Comparison of ENCODE assay signal across 8 cellular contexts in genomic region chr2:219219113-219219696, GRCh38. TPM values are rescaled to one million over a fixed set of nuclear protein-coding genes. Genes with fewer than 3 reads are reported as not detected.
DNase-seq lines count a peak whose midpoint lies in the region; ATAC-seq and TF ChIP-seq lines count a peak whose summit lies in the region.

No MANE protein-coding gene starts in this region.

- peak overlapping the region; percentile 36 for H3K27ac ChIP-seq in endodermal cell (ENCODE audit: low read depth, low read length)

- H3K4me3 ChIP-seq in NT2/D1 (ENCODE audit: insufficient read length, low read depth), result peak overlapping the region; percentile 70
- peak overlapping the region; percentile 84 for H3K4me3 ChIP-seq in endodermal cell (ENCODE audit: low read length)
- peak overlapping the region; percentile 55 for H3K4me3 ChIP-seq in neuron (ENCODE audit: low read length)

- peak overlapping the region in 2 of 7 donors; percentile 41 to 76 for H3K27ac Mint-ChIP-seq in CD14-positive monocyte
- H3K27ac Mint-ChIP-seq in endodermal cell, result peak overlapping the region; percentile 92

- no peaks in the 10 kb centered on the region for H3K27me3 ChIP-seq in NT2/D1 (ENCODE audit: insufficient read depth, insufficient read length)
- H3K27me3 ChIP-seq in endodermal cell (ENCODE audit: control insufficient read depth, insufficient read depth, low read length, poor library complexity, severe bottlenecking), result no peaks in the 10 kb centered on the region
- no peaks in the 10 kb centered on the region for H3K27me3 ChIP-seq in neuron (ENCODE audit: insufficient read depth, low read length)

- intact Hi-C loops in CD14-positive monocyte (cut with micrococcal nuclease), result loop anchor here (5.0 kb wide), 2 partner anchors 33 to 42 kb away; partner anchors contain the start of genes TUBA4A (in 2 of the 2), TUBA4B (in 2 of the 2), CNPPD1 (in 1 of the 2) and RETREG2 (in 1 of the 2)

- H3K9ac ChIP-seq in NT2/D1 (ENCODE audit: insufficient read length, low read depth), result peak overlapping the region; percentile 43
- H3K9ac ChIP-seq in endodermal cell (ENCODE audit: extremely low read depth, low read length, poor library complexity, severe bottlenecking), result no peak overlapping the region

- H3K9me3 Mint-ChIP-seq in CD14-positive monocyte (peaks cover 0 to 19% (median 10%) of the 10 kb centered on the region in 7 donors), endodermal cell (no peaks in the 10 kb centered on the region)

- H3K36me3 ChIP-seq in NT2/D1 (ENCODE audit: insufficient read depth, insufficient read length, low read length), result peaks cover 78% of the 10 kb centered on the region
- peaks cover 47% of the 10 kb centered on the region for H3K36me3 ChIP-seq in endodermal cell (ENCODE audit: control insufficient read depth, insufficient read depth, low read length)
- H3K36me3 ChIP-seq in neuron (ENCODE audit: insufficient read depth, low read length), result peaks cover 42% of the 10 kb centered on the region

- no peak overlapping the region for H2AFZ ChIP-seq in neuron (ENCODE audit: low read depth, low read length)

- peaks cover 10% of the 10 kb centered on the region for H3K4me1 ChIP-seq in NT2/D1 (ENCODE audit: insufficient read depth, insufficient read length)
- no peaks in the 10 kb centered on the region for H3K4me1 ChIP-seq in endodermal cell (ENCODE audit: control insufficient read depth, insufficient read depth, low read length)
- peaks cover 19% of the 10 kb centered on the region for H3K4me1 ChIP-seq in neuron (ENCODE audit: insufficient read depth, low read length)

- no peak for DNase-seq in CD14-positive monocyte (ENCODE audit: low spot score)
- no peak for DNase-seq in NT2/D1 (ENCODE audit: low read depth, low spot score)
- peak; percentile 82 for DNase-seq in endodermal cell
- DNase-seq in NCI-H2196 treated with DMSO at 0.1 percent for 48 hours (lab: John Stamatoyannopoulos, UW; ENCODE audit: unreplicated experiment), result no peak
- no peak for DNase-seq in NK-92 (lab: John Stamatoyannopoulos, UW; ENCODE audit: unreplicated experiment)
- DNase-seq in NCI-H446 (lab: John Stamatoyannopoulos, UW), result no peak

- peaks cover 48 to 64% (median 49%) of the 10 kb centered on the region in 3 donors for H3K27me3 Mint-ChIP-seq in CD14-positive monocyte (ENCODE audit: low read depth in 3 of 3)
- no peaks in the 10 kb centered on the region for H3K27me3 Mint-ChIP-seq in endodermal cell (ENCODE audit: insufficient read depth)

- 46 to 64% methylated on average over 29 to 33 of the region's 33 CpGs for WGBS in endodermal cell (ENCODE audit: insufficient coverage in 1 of 2, insufficient read length in 1 of 2), 2 experiments

- H3K9me3 ChIP-seq in NT2/D1 (ENCODE audit: insufficient read depth, low read length), result no peaks in the 10 kb centered on the region
- no peaks in the 10 kb centered on the region for H3K9me3 ChIP-seq in endodermal cell (ENCODE audit: control insufficient read depth, low read length)
- H3K9me3 ChIP-seq in neuron (ENCODE audit: low read length), result no peaks in the 10 kb centered on the region

- no peak for TF ChIP-seq CTCF in CD14-positive monocyte (IDR thresholded peaks at IDR 0.05)
- peak; percentile 17 for TF ChIP-seq CTCF in endodermal cell (conservative IDR thresholded peaks at IDR 0.05)

- H3K36me3 Mint-ChIP-seq in CD14-positive monocyte, result peaks cover 57 to 64% of the 10 kb centered on the region in 2 donors
- H3K36me3 Mint-ChIP-seq in endodermal cell (ENCODE audit: low read depth), result peaks cover 52% of the 10 kb centered on the region

- no peak for ATAC-seq in GM18873 (IDR thresholded peaks at IDR 0.05; ENCODE audit: low FRiP score, unreplicated experiment)

- peaks cover 33% of the 10 kb centered on the region for H3K4me1 Mint-ChIP-seq in CD14-positive monocyte
- peaks cover 17% of the 10 kb centered on the region for H3K4me1 Mint-ChIP-seq in endodermal cell

- peak overlapping the region; percentile 69 to 83 for H3K4me3 Mint-ChIP-seq in CD14-positive monocyte
- H3K4me3 Mint-ChIP-seq in endodermal cell, result peak overlapping the region; percentile 75

RNA-seq across cellular contexts. Expression of gene ABCB6, which starts 0.4 kb away (rescaled TPM):
- polyA plus RNA-seq in CD14-positive monocyte, result under 1 TPM; 0.28 to 0.58 TPM
- 10 to 100 TPM; 39.1 to 76.0 TPM for total RNA-seq in endodermal cell
- 24.3 TPM for polyA plus RNA-seq in endodermal cell (2013, experiment 1 of 2)
- 26.9 TPM for polyA plus RNA-seq in endodermal cell (2013, experiment 2 of 2)

RNA-seq across cellular contexts. Expression of gene ATG9A, which starts 10.2 kb away (rescaled TPM):
- 10 to 100 TPM; 24.7 to 26.3 TPM for polyA plus RNA-seq in CD14-positive monocyte
- total RNA-seq in endodermal cell, result 10 to 100 TPM; 45.4 to 45.7 TPM
- polyA plus RNA-seq in endodermal cell (2013, experiment 1 of 2), result 47.0 TPM
- 39.7 TPM for polyA plus RNA-seq in endodermal cell (2013, experiment 2 of 2)

RNA-seq across cellular contexts. Expression of gene ANKZF1, which starts 10.4 kb away (rescaled TPM):
- 10 to 100 TPM in 1 of 2 donors, 1 to 10 TPM in 1; 7.6 to 10.4 TPM for polyA plus RNA-seq in CD14-positive monocyte
- 10 to 100 TPM; 50.9 to 56.3 TPM for total RNA-seq in endodermal cell
- polyA plus RNA-seq in endodermal cell (2013, experiment 1 of 2), result 54.8 TPM
- polyA plus RNA-seq in endodermal cell (2013, experiment 2 of 2), result 44.5 TPM

RNA-seq across cellular contexts. Expression of gene ZFAND2B, which starts 12.6 kb away (rescaled TPM):
- polyA plus RNA-seq in CD14-positive monocyte, result 10 to 100 TPM; 45.7 to 53.2 TPM
- 10 to 100 TPM; 21.7 to 22.5 TPM for total RNA-seq in endodermal cell
- polyA plus RNA-seq in endodermal cell (2013, experiment 1 of 2), result 33.5 TPM
- polyA plus RNA-seq in endodermal cell (2013, experiment 2 of 2), result 26.7 TPM

RNA-seq across cellular contexts. Expression of gene GLB1L, which starts 26.0 kb away (rescaled TPM):
- 10 to 100 TPM in 1 of 2 donors, 1 to 10 TPM in 1; 4.0 to 11.7 TPM for polyA plus RNA-seq in CD14-positive monocyte
- 10 to 100 TPM in 1 of 2 donors, 1 to 10 TPM in 1; 9.7 to 13.8 TPM for total RNA-seq in endodermal cell
- 12.9 TPM for polyA plus RNA-seq in endodermal cell (2013, experiment 1 of 2)
- polyA plus RNA-seq in endodermal cell (2013, experiment 2 of 2), result 7.8 TPM
